Comparison of ENCODE assay signal across 2 cellular contexts in genomic region chr3:141320399-141321108, GRCh38.
A peak's percentile ranks its signal among the peaks of the same experiment; 100 is the strongest.
TF ChIP-seq lines count a peak whose summit lies in the region.

No MANE protein-coding gene starts in this region.

TF ChIP-seq in HEK293, 187 proteins besides CTCF, POLR2A, EP300 and RAD21 (continued from another document):
- peak; percentile 45; the same call in 1 of the 2 replicates for TF ChIP-seq PRDM10 (tag by site-specific recombination; IDR thresholded peaks at IDR 0.05)
- TF ChIP-seq ZNF24 (tag by site-specific recombination; IDR thresholded peaks at IDR 0.05) = no peak
- TF ChIP-seq MEIS1 (CRISPR knock-in tag; IDR thresholded peaks at IDR 0.05; ENCODE audit: borderline replicate concordance) = no peak
- no peak for TF ChIP-seq AEBP2 (tag by site-specific recombination; IDR thresholded peaks at IDR 0.05; ENCODE audit: borderline replicate concordance)
- no peak for TF ChIP-seq ZNF473 (tag by site-specific recombination; IDR thresholded peaks at IDR 0.05)
- no peak for TF ChIP-seq ZNF610 (tag by site-specific recombination; IDR thresholded peaks at IDR 0.05; ENCODE audit: borderline replicate concordance)
- no peak for TF ChIP-seq ZFP3 (tag by site-specific recombination; IDR thresholded peaks at IDR 0.05; ENCODE audit: low read depth)
- no peak for TF ChIP-seq ZNF692 (tag by site-specific recombination; IDR thresholded peaks at IDR 0.05)

TF ChIP-seq in K562, 482 proteins besides CTCF, POLR2A, EP300 and RAD21 (continued from another document):
- TF ChIP-seq PRDM10 (IDR thresholded peaks at IDR 0.05; ENCODE audit: partially characterized antibody) (peak; percentile 94), RUNX1 (IDR thresholded peaks at IDR 0.05; ENCODE audit: low read depth) (no peak), ZNF174 (CRISPR knock-in tag; IDR thresholded peaks at IDR 0.05) (no peak), SP2 (IDR thresholded peaks at IDR 0.05; ENCODE audit: extremely low read depth, low read depth, low read length, poor library complexity, severe bottlenecking) (no peak), CBX2 (IDR thresholded peaks at IDR 0.05; ENCODE audit: insufficient read depth, low read length, poor library complexity, severe bottlenecking) (no peak)
